8 cellular contexts compared by ENCODE assay signal in genomic region chr19:459724-460511, GRCh38. TPM values are rescaled to one million over a fixed set of nuclear protein-coding genes. Genes with fewer than 3 reads are reported as not detected.
DNase-seq lines count a peak whose midpoint lies in the region; ATAC-seq and TF ChIP-seq lines count a peak whose summit lies in the region.

No MANE protein-coding gene starts in this region.

- no peak for TF ChIP-seq CTCF in choroid plexus epithelial cell (conservative IDR thresholded peaks at IDR 0.05; ENCODE audit: low read depth, low read length)

- no peaks in the 10 kb centered on the region for H3K36me3 ChIP-seq in SJCRH30

- no peaks in the 10 kb centered on the region for H3K9me3 ChIP-seq in SJCRH30 (replicated peaks)

- no peaks in the 10 kb centered on the region for H3K27me3 ChIP-seq in SJCRH30

- peak overlapping the region; percentile 47 for H3K27ac ChIP-seq in SJCRH30

- H3K4me1 ChIP-seq in SJCRH30: no peaks in the 10 kb centered on the region

- ATAC-seq in left lobe of liver (peak; percentile 72), GM18858 (IDR thresholded peaks at IDR 0.05; ENCODE audit: unreplicated experiment) (no peak), HG03354 (IDR thresholded peaks at IDR 0.05; ENCODE audit: poor library complexity, severe bottlenecking, unreplicated experiment) (no peak)

- peak overlapping the region; percentile 62 for H3K4me3 ChIP-seq in SJCRH30
- peak overlapping the region; percentile 55 for H3K4me3 ChIP-seq in choroid plexus epithelial cell (ENCODE audit: low read depth, low read length)

- peak; percentile 5 for DNase-seq in stimulated activated CD4-positive, alpha-beta T cell treated with anti-CD3 and anti-CD28 coated beads, Interleukin-12 subunit alpha, Interleukin-12 subunit beta, amount 100 ng/mL, for 4 hours
- no peak for DNase-seq in stimulated activated CD4-positive, alpha-beta T cell treated with anti-CD3 and anti-CD28 coated beads, Interleukin-4, amount 100 ng/mL, for 24 hours
- DNase-seq in SJCRH30: peak; percentile 70 to 75
- peak; percentile 33 for DNase-seq in choroid plexus epithelial cell (ENCODE audit: low read depth)
- peak; percentile 83 for DNase-seq in left lobe of liver (ENCODE audit: low spot score)
- DNase-seq in stimulated activated CD4-positive, alpha-beta T cell treated with anti-CD3 and anti-CD28 coated beads, Interleukin-1b, Interleukin-23, amount 100 ng/mL, for 48 hours: peak; percentile 15

RNA-seq across cellular contexts. Expression of gene SHC2, which starts 0.9 kb away (rescaled TPM):
- total RNA-seq in SJCRH30 (2014; rRNA removed; shearing (Covaris generic)): 0.12 and 0.23 TPM in 2 replicates
- total RNA-seq in left lobe of liver: 57.8 TPM

RNA-seq across cellular contexts. Expression of gene MADCAM1, which starts 36.4 kb away (rescaled TPM):
- total RNA-seq in SJCRH30 (2014; rRNA removed; shearing (Covaris generic)): 0.18 TPM in 1 of 2 replicates, not detected in the other
- total RNA-seq in left lobe of liver: 0.53 TPM

RNA-seq across cellular contexts. Expression of gene TPGS1, which starts 47.4 kb away (rescaled TPM):
- 7.3 and 9.6 TPM in 2 replicates for total RNA-seq in SJCRH30 (2014; rRNA removed; shearing (Covaris generic))
- 10.4 TPM for total RNA-seq in left lobe of liver

RNA-seq across cellular contexts. Expression of gene C2CD4C, which starts 51.0 kb away (rescaled TPM):
- total RNA-seq in SJCRH30 (2014; rRNA removed; shearing (Covaris generic)): 0.51 and 0.73 TPM in 2 replicates
- 0.33 TPM for total RNA-seq in left lobe of liver

Comparison
In these comparisons a context has a peak if more than half of its experiments do, and no peak if none do; other contexts are left out.
1. RNA of gene SHC2, which starts 0.9 kb away (total RNA-seq): 57.8 TPM in left lobe of liver (single experiment); 0.12 to 0.23 TPM in SJCRH30; every median in the first group is over 10 times any median in the second.